In genomic region chr17:9185142-9185541, GRCh38 we compare ENCODE assay signal across 20 cellular contexts.
"Had no signal": no experiment of that assay in that cellular context is flagged by ENCODE, and none has a peak within 500 bp of the region (broad histone marks: within the 10 kb centered on the region; RNA-seq: fewer than 3 reads in every experiment).

No MANE protein-coding gene starts in this region.

- H2AFZ ChIP-seq: neural progenitor cell had no signal

- DNase-seq: activated CD4-positive, alpha-beta T cell treated with anti-CD3 and anti-CD28 coated beads, Interleukin-2, amount 50 U/mL, for 1 hour; activated CD8-positive, alpha-beta memory T cell treated with anti-CD3 and anti-CD28 coated beads for 24 hours; activated naive CD8-positive, alpha-beta T cell treated with anti-CD3 and anti-CD28 coated beads for 36 hours; amygdala; brain microvascular endothelial cell; cortex of kidney; effector CD4-positive, alpha-beta T cell; mammary epithelial cell; naive B cell; ovary; stimulated activated CD4-positive, alpha-beta T cell treated with anti-CD3 and anti-CD28 coated beads, Interleukin-2, amount 100 ng/mL, for 24 hours; T-helper 9 cell had no signal

- FAIRE-seq: endothelial cell of umbilical vein, frontal cortex, keratinocyte had no signal

- H3K27me3 ChIP-seq: brain microvascular endothelial cell, neural progenitor cell, ovary, tibial nerve had no signal

- H3K27ac ChIP-seq: brain microvascular endothelial cell, left lung, neural progenitor cell, ovary, tibial nerve had no signal

- H3K4me3 ChIP-seq: left lung, neural progenitor cell, ovary, tibial nerve had no signal

- H3K9ac ChIP-seq: neural progenitor cell had no signal

- H3K4me1 ChIP-seq: left lung, tibial nerve had no signal

- H3K4me2 ChIP-seq: neural progenitor cell had no signal

- H3K9me3 ChIP-seq: left lung, ovary, tibial nerve had no signal

- ATAC-seq: activated CD4-positive, CD25-positive, alpha-beta regulatory T cell treated with anti-CD3 and anti-CD28 coated beads, Interleukin-2, amount 50 U/mL, for 24 hours; left lung; stimulated activated effector memory CD8-positive, alpha-beta T cell treated with anti-CD3 and anti-CD28 coated beads, Interleukin-12 subunit alpha, Interleukin-12 subunit beta, amount 100 ng/mL, for 72 hours had no signal

- H3K36me3 ChIP-seq: brain microvascular endothelial cell, left lung, neural progenitor cell, ovary, tibial nerve had no signal
